Comparison of ENCODE assay signal across 17 cellular contexts in genomic region chr22:26549902-26550497, GRCh38. TPM values are rescaled to one million over a fixed set of nuclear protein-coding genes. Genes with fewer than 3 reads are reported as not detected.
DNase-seq lines count a peak whose midpoint lies in the region; ATAC-seq and TF ChIP-seq lines count a peak whose summit lies in the region.
"Had no signal": no experiment of that assay in that cellular context is flagged by ENCODE, and none has a peak within 500 bp of the region (broad histone marks: within the 10 kb centered on the region; RNA-seq: fewer than 3 reads in every experiment).

No MANE protein-coding gene starts in this region.

- CTCF ChIA-PET in CD8-positive, alpha-beta memory T cell (lab: Charles Lee), result no interaction called here
- CTCF ChIA-PET in PC-3 (lab: Charles Lee), result no interaction called here

- no peaks in the 10 kb centered on the region for H3K9me3 Mint-ChIP-seq in CD8-positive, alpha-beta memory T cell
- H3K9me3 Mint-ChIP-seq in activated T-helper 17 cell treated with anti-CD3 and anti-CD28 coated beads, Interleukin-2, amount 50 U/mL, for 72 hours, result no peaks in the 10 kb centered on the region

- H3K4me3 Mint-ChIP-seq in CD8-positive, alpha-beta memory T cell, result no peak overlapping the region
- no peak overlapping the region for H3K4me3 Mint-ChIP-seq in activated T-helper 17 cell treated with anti-CD3 and anti-CD28 coated beads, Interleukin-2, amount 50 U/mL, for 72 hours
- H3K4me3 Mint-ChIP-seq: B cell had no signal

- H3K36me3 Mint-ChIP-seq in CD8-positive, alpha-beta memory T cell, result peaks cover 0 to 44% (median 8%) of the 10 kb centered on the region in 3 donors
- peaks cover 16% of the 10 kb centered on the region for H3K36me3 Mint-ChIP-seq in activated T-helper 17 cell treated with anti-CD3 and anti-CD28 coated beads, Interleukin-2, amount 50 U/mL, for 72 hours (ENCODE audit: low read depth)

- H3F3A ChIP-seq in PC-3 (ENCODE audit: low read length, unreplicated experiment), result no peaks in the 10 kb centered on the region

- H3K9ac ChIP-seq in trophoblast cell (ENCODE audit: low read length), result no peak overlapping the region
- H3K9ac ChIP-seq in PC-3 (ENCODE audit: low read length), result no peak overlapping the region

- TF ChIP-seq CTCF in PC-3 (conservative IDR thresholded peaks at IDR 0.05; ENCODE audit: low read depth, low read length), result no peak

- H3K4me3 ChIP-seq in CD8-positive, alpha-beta memory T cell (ENCODE audit: low read length), result no peak overlapping the region
- H3K4me3 ChIP-seq in trophoblast cell (ENCODE audit: low read depth, low read length) (no peak overlapping the region), PC-3 (ENCODE audit: low read length) (no peak overlapping the region)
- H3K4me3 ChIP-seq: K562, Peyer's patch, uterus had no signal

- no peak overlapping the region for H3K14ac ChIP-seq in trophoblast cell (ENCODE audit: low read length)

- H3K4me1 ChIP-seq in CD8-positive, alpha-beta memory T cell (ENCODE audit: insufficient read depth, low read length), result no peaks in the 10 kb centered on the region
- H3K4me1 ChIP-seq in trophoblast cell (ENCODE audit: control insufficient read depth in 1 of 2, insufficient read depth in 2 of 2, low read length in 2 of 2) (peaks cover 6 to 8% of the 10 kb centered on the region in 2 experiments), PC-3 (ENCODE audit: insufficient read depth, low read length) (no peaks in the 10 kb centered on the region)
- H3K4me1 ChIP-seq: Peyer's patch, uterus had no signal

- POLR2A ChIA-PET in CD8-positive, alpha-beta memory T cell (lab: Charles Lee), result no interaction called here
- POLR2A ChIA-PET in PC-3 (lab: Charles Lee; ENCODE audit: unreplicated experiment), result no interaction called here

- H4K12ac ChIP-seq in trophoblast cell (ENCODE audit: low read depth, low read length), result no peak overlapping the region

- H3K79me2 ChIP-seq in trophoblast cell (ENCODE audit: control insufficient read depth, insufficient read depth, low read length, poor library complexity) (no peaks in the 10 kb centered on the region), PC-3 (ENCODE audit: low read length) (no peaks in the 10 kb centered on the region)

- no peak overlapping the region for H4K91ac ChIP-seq in trophoblast cell (ENCODE audit: low read depth, low read length)

- H3K9me2 ChIP-seq in PC-3 (replicated peaks; ENCODE audit: low read length), result no peaks in the 10 kb centered on the region

- H2BK120ac ChIP-seq in trophoblast cell (ENCODE audit: insufficient read depth, low read length, poor library complexity), result no peak overlapping the region

- peak overlapping the region; percentile 23 for H2BK12ac ChIP-seq in trophoblast cell (ENCODE audit: low read length)

- no peak overlapping the region for H2BK5ac ChIP-seq in trophoblast cell (ENCODE audit: low read depth, low read length, poor library complexity)

- H3K4me1 Mint-ChIP-seq in CD8-positive, alpha-beta memory T cell, result peaks cover 56 to 82% (median 69%) of the 10 kb centered on the region in 3 donors
- H3K4me1 Mint-ChIP-seq in activated T-helper 17 cell treated with anti-CD3 and anti-CD28 coated beads, Interleukin-2, amount 50 U/mL, for 72 hours, result peaks cover 21% of the 10 kb centered on the region

- H3K79me1 ChIP-seq in trophoblast cell (ENCODE audit: low read length), result no peaks in the 10 kb centered on the region

- H3K23ac ChIP-seq in trophoblast cell (ENCODE audit: low read length), result no peak overlapping the region

- H3K18ac ChIP-seq in trophoblast cell (ENCODE audit: low read length), result no peak overlapping the region

- H3K27ac Mint-ChIP-seq in CD8-positive, alpha-beta memory T cell, result peak overlapping the region in 7 of 8 donors; percentile 13 to 85 (median 35)
- H3K27ac Mint-ChIP-seq in activated T-helper 17 cell treated with anti-CD3 and anti-CD28 coated beads, Interleukin-2, amount 50 U/mL, for 72 hours, result peak overlapping the region; percentile 13
- H3K27ac Mint-ChIP-seq: B cell had no signal

- no peaks in the 10 kb centered on the region for H3K36me3 ChIP-seq in CD8-positive, alpha-beta memory T cell (ENCODE audit: insufficient read depth, low read length)
- H3K36me3 ChIP-seq in trophoblast cell (ENCODE audit: control insufficient read depth in 1 of 2, insufficient read depth in 2 of 2, low read length in 2 of 2) (peaks cover 2 to 3% of the 10 kb centered on the region in 2 experiments), PC-3 (ENCODE audit: low read depth, low read length) (no peaks in the 10 kb centered on the region)
- H3K36me3 ChIP-seq: Peyer's patch, uterus had no signal

- no peak for ATAC-seq in activated T-helper 17 cell treated with anti-CD3 and anti-CD28 coated beads, Interleukin-2, amount 50 U/mL, for 72 hours (replicated peaks)
- ATAC-seq in left ventricle myocardium superior (peak; percentile 42), GM19455 (IDR thresholded peaks at IDR 0.05; ENCODE audit: unreplicated experiment) (no peak), PC-3 (no peak), GM19452 (IDR thresholded peaks at IDR 0.05; ENCODE audit: unreplicated experiment) (no peak)
- ATAC-seq: K562 had no signal

- no CpG with 5 or more reads among the region's 4 CpGs for WGBS in trophoblast cell (ENCODE audit: extremely low coverage, insufficient coverage, insufficient read length)

- no peak overlapping the region for H4K8ac ChIP-seq in trophoblast cell (ENCODE audit: low read depth, low read length)

- no peak for DNase-seq in CD8-positive, alpha-beta memory T cell
- DNase-seq in left ventricle myocardium superior (no peak), trophoblast cell (no peak), LoVo (ENCODE audit: low spot score) (no peak), PC-3 (no peak)
- DNase-seq: activated CD4-positive, alpha-beta T cell treated with anti-CD3 and anti-CD28 coated beads, Interleukin-2, amount 50 U/mL, for 48 hours; DND-41; NCI-H1417 treated with DMSO at 0.1 percent for 48 hours; NCI-H446 treated with DMSO at 0.1 percent for 48 hours; Peyer's patch had no signal

- H3K27me3 Mint-ChIP-seq in CD8-positive, alpha-beta memory T cell, result no peaks in the 10 kb centered on the region
- H3K27me3 Mint-ChIP-seq in activated T-helper 17 cell treated with anti-CD3 and anti-CD28 coated beads, Interleukin-2, amount 50 U/mL, for 72 hours, result no peaks in the 10 kb centered on the region
- H3K27me3 Mint-ChIP-seq: B cell had no signal

- H2AFZ ChIP-seq in trophoblast cell (ENCODE audit: insufficient read depth, low read length, poor library complexity) (no peak overlapping the region), PC-3 (ENCODE audit: low read length) (no peak overlapping the region)

- H3K9me3 ChIP-seq in CD8-positive, alpha-beta memory T cell (ENCODE audit: low read length), result no peaks in the 10 kb centered on the region
- H3K9me3 ChIP-seq in trophoblast cell (ENCODE audit: insufficient read depth, low read depth, low read length), result no peaks in the 10 kb centered on the region
- H3K9me3 ChIP-seq in PC-3 (ENCODE audit: low read length), result no peaks in the 10 kb centered on the region
- H3K9me3 ChIP-seq: neutrophil, Peyer's patch, uterus had no signal

- H3K4ac ChIP-seq in trophoblast cell (ENCODE audit: low read depth, low read length), result no peak overlapping the region

- no TSS peak for BruUV-seq in PC-3 (replicated peaks; lab: Mats Ljungman, UMichigan)

- no peaks in the 10 kb centered on the region for H4K20me1 ChIP-seq in PC-3 (ENCODE audit: low read length)

- no peak overlapping the region for H2AK5ac ChIP-seq in trophoblast cell (ENCODE audit: low read length)

- no peak overlapping the region for H3K27ac ChIP-seq in CD8-positive, alpha-beta memory T cell (ENCODE audit: low read depth, low read length)
- H3K27ac ChIP-seq in trophoblast cell (ENCODE audit: low read depth, low read length) (peak overlapping the region; percentile 3), PC-3 (ENCODE audit: low read length) (no peak overlapping the region)
- H3K27ac ChIP-seq: neutrophil, Peyer's patch, uterus had no signal

- no peaks in the 10 kb centered on the region for H3K27me3 ChIP-seq in CD8-positive, alpha-beta memory T cell (ENCODE audit: insufficient read depth, low read length, poor library complexity, severe bottlenecking)
- no peaks in the 10 kb centered on the region for H3K27me3 ChIP-seq in trophoblast cell (ENCODE audit: insufficient read depth, low read length)
- no peaks in the 10 kb centered on the region for H3K27me3 ChIP-seq in PC-3 (ENCODE audit: low read length)
- H3K27me3 ChIP-seq: neutrophil, Peyer's patch, uterus had no signal

- H3K4me2 ChIP-seq in trophoblast cell (ENCODE audit: low read length) (no peak overlapping the region), PC-3 (ENCODE audit: low read length) (no peak overlapping the region)

- intact Hi-C loops in left ventricle myocardium superior (cut with micrococcal nuclease), result no loop called here
- intact Hi-C loops in PC-3 (cut with micrococcal nuclease), result no loop called here

RNA-seq across cellular contexts. Expression of gene TFIP11, which starts 37.7 kb away (rescaled TPM):
- total RNA-seq in CD8-positive, alpha-beta memory T cell, result 10 to 100 TPM; 53.9 to 58.8 TPM
- polyA plus RNA-seq in CD8-positive, alpha-beta memory T cell, result 41.5 TPM
- total RNA-seq in activated T-helper 17 cell treated with anti-CD3 and anti-CD28 coated beads, Interleukin-2, amount 50 U/mL, for 72 hours, result 10 to 100 TPM; 44.8 to 50.4 TPM
- total RNA-seq in left ventricle myocardium superior, result 22.3 TPM
- polyA plus RNA-seq in trophoblast cell (2013), result 27.7 and 27.8 TPM in 2 replicates
- 22.4 and 33.5 TPM in 2 replicates for total RNA-seq in PC-3 (2014; rRNA removed)

RNA-seq across cellular contexts. Expression of gene TPST2, which starts 39.9 kb away (rescaled TPM):
- 10 to 100 TPM; 36.7 to 37.3 TPM for total RNA-seq in CD8-positive, alpha-beta memory T cell
- polyA plus RNA-seq in CD8-positive, alpha-beta memory T cell, result 201 TPM
- total RNA-seq in activated T-helper 17 cell treated with anti-CD3 and anti-CD28 coated beads, Interleukin-2, amount 50 U/mL, for 72 hours, result 10 to 100 TPM; 23.2 to 27.5 TPM
- total RNA-seq in left ventricle myocardium superior (27.1 TPM), PC-3 (2014; rRNA removed) (7.9 and 8.1 TPM in 2 replicates)
- polyA plus RNA-seq in trophoblast cell (2013), result 19.1 and 19.8 TPM in 2 replicates
